ENCODE assay signal across 15 cellular contexts in the genomic region with DNA sequence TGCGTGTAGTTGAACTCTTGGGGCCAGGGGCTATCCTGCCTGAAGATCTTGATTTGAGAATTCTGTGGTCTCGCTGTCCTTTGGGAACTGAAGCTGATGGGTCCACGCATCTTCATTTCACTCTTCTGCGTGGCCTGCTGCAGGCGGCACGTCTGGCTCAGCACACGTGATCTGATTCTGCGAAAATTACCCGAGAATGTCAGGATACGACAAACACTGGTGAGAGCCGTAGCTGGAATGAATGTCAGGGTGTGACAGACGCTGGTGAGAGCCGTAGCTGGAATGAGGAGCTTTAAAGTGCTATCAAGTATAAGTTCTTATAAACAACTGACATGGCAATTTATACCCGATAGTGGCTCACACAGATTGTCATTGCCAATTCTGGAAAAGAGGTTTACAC. TPM values are rescaled to one million over a fixed set of nuclear protein-coding genes. Genes with fewer than 3 reads are reported as not detected.
DNase-seq lines count a peak whose midpoint lies in the region; ATAC-seq and TF ChIP-seq lines count a peak whose summit lies in the region.
"Had no signal": no experiment of that assay in that cellular context is flagged by ENCODE, and none has a peak within 500 bp of the region (broad histone marks: within the 10 kb centered on the region; RNA-seq: fewer than 3 reads in every experiment).

No MANE protein-coding gene starts in this region.

- 87 to 91% (median 90%) methylated on average over 14 of the region's 14 CpGs for WGBS in spleen, 5 donors

- H3K27me3 Mint-ChIP-seq in glutamatergic neuron (ENCODE audit: unreplicated experiment) = peaks cover 6% of the 10 kb centered on the region
- H3K27me3 Mint-ChIP-seq: CD8-positive, alpha-beta memory T cell had no signal

- H3K9me3 Mint-ChIP-seq in glutamatergic neuron (ENCODE audit: unreplicated experiment) = peaks cover 3% of the 10 kb centered on the region
- H3K9me3 Mint-ChIP-seq: CD8-positive, alpha-beta memory T cell had no signal

- H3K4me1 Mint-ChIP-seq in glutamatergic neuron (ENCODE audit: low read depth, unreplicated experiment) = no peaks in the 10 kb centered on the region
- H3K4me1 Mint-ChIP-seq: CD8-positive, alpha-beta memory T cell had no signal

- H3K9me3 ChIP-seq in spleen = no peaks in the 10 kb centered on the region
- H3K9me3 ChIP-seq: BLaER1, Caco-2 had no signal

- no peak overlapping the region for H3K4me3 ChIP-seq in spleen
- H3K4me3 ChIP-seq: BLaER1 had no signal

- TF ChIP-seq CTCF in glutamatergic neuron (IDR thresholded peaks at IDR 0.05; ENCODE audit: partially characterized antibody, unreplicated experiment) (no peak), spleen (IDR thresholded peaks at IDR 0.05 in 8 of 11, conservative IDR thresholded peaks at IDR 0.05 in 3 of 11) (no peak)

- no peak for TF ChIP-seq POLR2A in spleen (IDR thresholded peaks at IDR 0.05)

- peak; percentile 9 for DNase-seq in Right ventricle myocardium inferior (ENCODE audit: missing footprints)
- no peak for DNase-seq in left ventricle myocardium superior
- peak; percentile 1 for DNase-seq in glutamatergic neuron
- peak; percentile 12 for DNase-seq in spleen
- no peak for DNase-seq in HK-2 (ENCODE audit: unreplicated experiment)
- no peak for DNase-seq in activated naive CD4-positive, alpha-beta T cell treated with anti-CD3 and anti-CD28 coated beads, Interleukin-2, amount 50 U/mL, for 16 hours
- DNase-seq: AML-193, Caco-2, DND-41, H7 had no signal

- no peaks in the 10 kb centered on the region for H3K36me3 ChIP-seq in spleen
- H3K36me3 ChIP-seq: BLaER1 had no signal

- intact Hi-C loops in Right ventricle myocardium inferior (cut with DNase I) = no loop called here
- intact Hi-C loops in left ventricle myocardium superior (cut with micrococcal nuclease) = no loop called here
- intact Hi-C loops in spleen (cut with DNase I; ENCODE audit: low total_unique reads) = no loop called here

- ATAC-seq in Right ventricle myocardium inferior (no peak), left ventricle myocardium superior (no peak), GM21423 (IDR thresholded peaks at IDR 0.05; ENCODE audit: unreplicated experiment) (no peak)
- ATAC-seq: HepG2 had no signal

- H3K36me3 Mint-ChIP-seq in glutamatergic neuron (ENCODE audit: unreplicated experiment) = no peaks in the 10 kb centered on the region
- H3K36me3 Mint-ChIP-seq: CD8-positive, alpha-beta memory T cell had no signal

- H3K27ac ChIP-seq in spleen = no peak overlapping the region
- H3K27ac ChIP-seq: 22Rv1, BLaER1 had no signal

- peaks cover 0 to 12% (median 0%) of the 10 kb centered on the region in 6 donors for H3K4me1 ChIP-seq in spleen
- H3K4me1 ChIP-seq: Caco-2 had no signal

- H3K4me3 Mint-ChIP-seq in glutamatergic neuron (ENCODE audit: unreplicated experiment) = no peak overlapping the region
- H3K4me3 Mint-ChIP-seq: CD8-positive, alpha-beta memory T cell had no signal

- peaks cover 0 to 24% (median 0%) of the 10 kb centered on the region in 7 donors for H3K27me3 ChIP-seq in spleen (replicated peaks in 1 of 7)
- H3K27me3 ChIP-seq: BLaER1 had no signal

- H3K27ac Mint-ChIP-seq in glutamatergic neuron (ENCODE audit: unreplicated experiment) = no peak overlapping the region
- H3K27ac Mint-ChIP-seq: CD8-positive, alpha-beta memory T cell had no signal

RNA-seq across cellular contexts. Expression of a gene that starts 44.6 kb away (rescaled TPM):
- total RNA-seq in Right ventricle myocardium inferior (0.57 TPM), left ventricle myocardium superior (1.5 TPM), glutamatergic neuron (ENCODE audit: unreplicated experiment) (5.2 TPM), spleen (1 to 10 TPM in 1 of 7 donors, under 1 TPM in 5, not detected in 1; 0.09 to 1.1 (median 0.45) TPM)
- polyA plus RNA-seq in spleen = under 1 TPM in 2 of 3 donors, not detected in 1; 0.03 to 0.08 TPM
- total RNA-seq: Caco-2 had no signal
- polyA plus RNA-seq: CD8-positive, alpha-beta memory T cell had no signal

Comparison
In these comparisons a context has a peak if more than half of its experiments do, and no peak if none do; other contexts are left out.
1. DNase-seq: peak in Right ventricle myocardium inferior (single experiment), glutamatergic neuron (single experiment) and spleen (single experiment); none in left ventricle myocardium superior (single experiment), HK-2 (single experiment) and activated naive CD4-positive, alpha-beta T cell treated with anti-CD3 and anti-CD28 coated beads, Interleukin-2, amount 50 U/mL, for 16 hours (single experiment).